In the genomic region with DNA sequence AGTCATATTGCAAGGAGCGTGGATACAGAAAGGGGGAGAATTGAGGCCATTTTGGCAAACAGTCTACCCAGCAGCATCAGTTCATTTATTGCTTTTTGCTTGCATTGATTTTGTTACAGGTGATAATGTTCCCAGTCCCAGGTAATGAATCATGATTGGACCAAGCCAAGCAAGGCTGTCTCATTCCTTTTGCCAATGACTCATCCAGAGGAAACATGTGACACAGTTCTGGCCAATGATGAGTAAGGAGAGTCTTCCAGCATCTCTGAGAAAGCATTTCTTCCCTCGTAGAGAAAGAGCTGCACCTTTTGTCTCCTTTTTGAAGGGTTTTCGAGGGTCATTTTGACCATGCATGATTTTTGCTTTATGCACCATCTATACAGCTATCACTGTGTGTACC, we compare ENCODE assay signal across 32 cellular contexts.
"Had no signal": no experiment of that assay in that cellular context is flagged by ENCODE, and none has a peak within 500 bp of the region (broad histone marks: within the 10 kb centered on the region; RNA-seq: fewer than 3 reads in every experiment).

No MANE protein-coding gene starts in this region.

- DNase-seq: activated CD4-positive, alpha-beta T cell treated with anti-CD3 and anti-CD28 coated beads for 4 hours; activated CD4-positive, alpha-beta T cell treated with anti-CD3 and anti-CD28 coated beads, Interleukin-2, amount 50 U/mL, for 4 hours; activated effector memory CD4-positive, alpha-beta T cell treated with anti-CD3 and anti-CD28 coated beads, Interleukin-2, amount 50 U/mL, for 16 hours; activated naive CD4-positive, alpha-beta T cell treated with anti-CD3 and anti-CD28 coated beads, Interleukin-2, amount 10 ng/mL, durations not matched to agents 7 days and 5 days; activated naive CD8-positive, alpha-beta T cell treated with anti-CD3 and anti-CD28 coated beads, Interleukin-2, amount 10 ng/mL, durations not matched to agents 7 days and 5 days; activated T-cell treated with anti-CD3 and anti-CD28 coated beads for 4 hours; activated T-cell treated with anti-CD3 and anti-CD28 coated beads, Interleukin-2, amount 50 U/mL, for 72 hours; effector CD4-positive, alpha-beta T cell; erythroblast; islet precursor cell; left cardiac atrium; left ventricle myocardium superior; naive B cell; nephron progenitor cell; right lobe of liver; stimulated activated CD4-positive, alpha-beta T cell treated with anti-CD3 and anti-CD28 coated beads, Interleukin-12 subunit alpha, Interleukin-12 subunit beta, amount 100 ng/mL, for 4 hours; stimulated activated CD4-positive, alpha-beta T cell treated with anti-CD3 and anti-CD28 coated beads, Interleukin-4, amount 100 ng/mL, for 1 hour; stimulated activated naive CD8-positive, alpha-beta T cell treated with anti-CD3 and anti-CD28 coated beads, Interleukin-15, Interleukin-2, amounts not matched to agents 100 U/mL and 50 U/mL, for 24 hours; T-helper 9 cell; testis; transverse colon had no signal

- H3K4me1 Mint-ChIP-seq: activated naive CD4-positive, alpha-beta T cell treated with anti-CD3 and anti-CD28 coated beads, Interleukin-2, amount 10 ng/mL, durations not matched to agents 7 days and 5 days; activated naive CD8-positive, alpha-beta T cell treated with anti-CD3 and anti-CD28 coated beads, Interleukin-2, amount 10 ng/mL, durations not matched to agents 7 days and 5 days; mesothelial cell of epicardium; naive B cell; nephron progenitor cell had no signal

- H3K4me3 Mint-ChIP-seq: activated naive CD4-positive, alpha-beta T cell treated with anti-CD3 and anti-CD28 coated beads, Interleukin-2, amount 10 ng/mL, durations not matched to agents 7 days and 5 days; activated naive CD8-positive, alpha-beta T cell treated with anti-CD3 and anti-CD28 coated beads, Interleukin-2, amount 10 ng/mL, durations not matched to agents 7 days and 5 days; activated T-cell treated with anti-CD3 and anti-CD28 coated beads, Interleukin-2, amount 50 U/mL, for 72 hours; central memory CD8-positive, alpha-beta T cell; dendritic cell treated with granulocyte-macrophage colony-stimulating factor and Interleukin-4, amounts not matched to agents 40 ng/mL and 50 ng/mL, for 4 days; mesothelial cell of epicardium; naive B cell; nephron progenitor cell; T-helper 1 cell treated with Interleukin-12 subunit alpha and Interleukin-12 subunit beta and Interleukin-4 antibody, amounts not matched to agents 30 μg/mL and 1 μg/mL, for 36 hours had no signal

- H3K36me3 Mint-ChIP-seq: activated naive CD4-positive, alpha-beta T cell treated with anti-CD3 and anti-CD28 coated beads, Interleukin-2, amount 10 ng/mL, durations not matched to agents 7 days and 5 days; activated naive CD8-positive, alpha-beta T cell treated with anti-CD3 and anti-CD28 coated beads, Interleukin-2, amount 10 ng/mL, durations not matched to agents 7 days and 5 days; mesothelial cell of epicardium; naive B cell had no signal

- H3K27ac Mint-ChIP-seq: activated naive CD4-positive, alpha-beta T cell treated with anti-CD3 and anti-CD28 coated beads, Interleukin-2, amount 10 ng/mL, durations not matched to agents 7 days and 5 days; activated naive CD8-positive, alpha-beta T cell treated with anti-CD3 and anti-CD28 coated beads, Interleukin-2, amount 10 ng/mL, durations not matched to agents 7 days and 5 days; activated T-cell treated with anti-CD3 and anti-CD28 coated beads, Interleukin-2, amount 50 U/mL, for 72 hours; dendritic cell treated with granulocyte-macrophage colony-stimulating factor and Interleukin-4, amounts not matched to agents 40 ng/mL and 50 ng/mL, for 4 days; mesothelial cell of epicardium; nephron progenitor cell; T-helper 1 cell treated with Interleukin-12 subunit alpha and Interleukin-12 subunit beta and Interleukin-4 antibody, amounts not matched to agents 30 μg/mL and 1 μg/mL, for 36 hours had no signal

- H3K79me2 ChIP-seq: hepatocyte had no signal

- H3K4me3 ChIP-seq: gastroesophageal sphincter, hepatocyte, right lobe of liver, testis, transverse colon had no signal

- H3K27me3 Mint-ChIP-seq: activated naive CD4-positive, alpha-beta T cell treated with anti-CD3 and anti-CD28 coated beads, Interleukin-2, amount 10 ng/mL, durations not matched to agents 7 days and 5 days; activated naive CD8-positive, alpha-beta T cell treated with anti-CD3 and anti-CD28 coated beads, Interleukin-2, amount 10 ng/mL, durations not matched to agents 7 days and 5 days; central memory CD8-positive, alpha-beta T cell had no signal

- FAIRE-seq: astrocyte, endometrium, TTC549 had no signal

- H3K9me3 ChIP-seq: gastroesophageal sphincter, neutrophil, right lobe of liver, testis, transverse colon had no signal

- H3K9me3 Mint-ChIP-seq: activated naive CD4-positive, alpha-beta T cell treated with anti-CD3 and anti-CD28 coated beads, Interleukin-2, amount 10 ng/mL, durations not matched to agents 7 days and 5 days; activated naive CD8-positive, alpha-beta T cell treated with anti-CD3 and anti-CD28 coated beads, Interleukin-2, amount 10 ng/mL, durations not matched to agents 7 days and 5 days; central memory CD8-positive, alpha-beta T cell; dendritic cell treated with granulocyte-macrophage colony-stimulating factor and Interleukin-4, amounts not matched to agents 40 ng/mL and 50 ng/mL, for 4 days; mesothelial cell of epicardium; T-helper 1 cell treated with Interleukin-12 subunit alpha and Interleukin-12 subunit beta and Interleukin-4 antibody, amounts not matched to agents 30 μg/mL and 1 μg/mL, for 36 hours had no signal

- H3K27ac ChIP-seq: gastroesophageal sphincter, hepatocyte, neutrophil, right lobe of liver, testis, transverse colon, VCaP had no signal

- H2AFZ ChIP-seq: hepatocyte had no signal

- H3K36me3 ChIP-seq: gastroesophageal sphincter, neutrophil, right lobe of liver, transverse colon had no signal

- H3K4me2 ChIP-seq: hepatocyte had no signal

- H3K27me3 ChIP-seq: gastroesophageal sphincter, hepatocyte, right lobe of liver, testis, transverse colon had no signal

- H3K4me1 ChIP-seq: gastroesophageal sphincter, right lobe of liver, testis, transverse colon had no signal
